31 cellular contexts compared by ENCODE assay signal in the genomic region with DNA sequence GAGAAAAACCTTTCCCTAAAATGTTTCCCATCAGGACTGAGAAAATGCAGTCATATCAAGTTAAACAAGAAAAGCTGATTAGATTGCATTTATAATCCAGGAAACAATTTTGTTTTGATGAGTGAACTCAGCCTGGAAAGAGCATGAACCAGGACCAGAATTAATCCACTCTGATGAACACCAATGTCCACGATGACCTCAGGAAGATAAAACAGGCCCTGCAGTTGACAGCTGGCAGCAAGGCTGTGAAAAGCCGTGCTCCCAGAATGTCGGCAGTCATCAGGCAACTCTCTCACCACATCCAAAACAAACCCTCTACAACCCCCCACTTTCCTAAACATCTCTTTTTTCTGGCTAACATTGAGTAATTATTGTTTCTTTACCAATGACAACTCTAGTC.
"Had no signal": no experiment of that assay in that cellular context is flagged by ENCODE, and none has a peak within 500 bp of the region (broad histone marks: within the 10 kb centered on the region; RNA-seq: fewer than 3 reads in every experiment).

No MANE protein-coding gene starts in this region.

- H3K27ac Mint-ChIP-seq: activated B cell treated with CpG ODN at 0.5 μM for 24 hours; activated CD4-positive, alpha-beta memory T cell treated with anti-CD3 and anti-CD28 coated beads for 36 hours; activated naive CD4-positive, alpha-beta T cell treated with anti-CD3 and anti-CD28 coated beads, Interleukin-2, amount 10 ng/mL, durations not matched to agents 7 days and 5 days; activated naive CD8-positive, alpha-beta T cell; activated naive CD8-positive, alpha-beta T cell treated with anti-CD3 and anti-CD28 coated beads, Interleukin-2, amount 50 U/mL, for 24 hours had no signal

- H3K36me3 ChIP-seq: Peyer's patch, SJSA1 had no signal

- H3K27ac ChIP-seq: KMS-11, Peyer's patch, SJSA1 had no signal

- H3K4me2 ChIP-seq: KMS-11 had no signal

- H3K9me3 Mint-ChIP-seq: activated CD4-positive, alpha-beta memory T cell treated with anti-CD3 and anti-CD28 coated beads for 36 hours; activated naive CD4-positive, alpha-beta T cell treated with anti-CD3 and anti-CD28 coated beads, Interleukin-2, amount 10 ng/mL, durations not matched to agents 7 days and 5 days had no signal

- H3K27me3 ChIP-seq: Peyer's patch had no signal

- H3K4me3 ChIP-seq: Peyer's patch, SJSA1 had no signal

- H3K4me1 Mint-ChIP-seq: activated B cell treated with CpG ODN at 0.5 μM for 24 hours; activated naive CD4-positive, alpha-beta T cell treated with anti-CD3 and anti-CD28 coated beads, Interleukin-2, amount 10 ng/mL, durations not matched to agents 7 days and 5 days; activated naive CD8-positive, alpha-beta T cell treated with anti-CD3 and anti-CD28 coated beads, Interleukin-2, amount 50 U/mL, for 24 hours had no signal

- H3K4me1 ChIP-seq: Peyer's patch, SJSA1 had no signal

- DNase-seq: activated B cell treated with CpG ODN at 0.5 μM for 24 hours; activated CD4-positive, alpha-beta memory T cell treated with anti-CD3 and anti-CD28 coated beads for 36 hours; activated CD4-positive, alpha-beta T cell treated with anti-CD3 and anti-CD28 coated beads for 4 hours; activated CD4-positive, alpha-beta T cell treated with anti-CD3 and anti-CD28 coated beads, Interleukin-2, amount 50 U/mL, for 1 hour; activated CD4-positive, CD25-positive, alpha-beta regulatory T cell treated with anti-CD3 and anti-CD28 coated beads, Interleukin-2, amount 50 U/mL, for 72 hours; activated CD8-positive, alpha-beta memory T cell treated with anti-CD3 and anti-CD28 coated beads, Interleukin-2, amount 50 U/mL, for 4 hours; activated effector memory CD4-positive, alpha-beta T cell treated with Interleukin-2 at 50 U/mL for 16 hours; activated naive CD4-positive, alpha-beta T cell treated with anti-CD3 and anti-CD28 coated beads, Interleukin-2, amount 10 ng/mL, durations not matched to agents 7 days and 5 days; activated naive CD8-positive, alpha-beta T cell treated with anti-CD3 and anti-CD28 coated beads, Interleukin-2, amount 50 U/mL, for 24 hours; activated T-cell treated with anti-CD3 and anti-CD28 coated beads, Interleukin-2, amount 50 U/mL, for 48 hours; anterior cingulate cortex; caudate nucleus; cerebellar nuclear complex; MM.1S; NCI-H1092 treated with DMSO at 0.1 percent for 48 hours; NCI-H1417; NCI-H146; NCI-H1930; NCI-H2081 treated with DMSO at 0.1 percent for 48 hours; NCI-H226; NCI-H446 treated with DMSO at 0.1 percent for 48 hours; NCI-H69; NK-92 treated with Interleukin-12 subunit alpha and Interleukin-12 subunit beta, amount 100 ng/mL, for 24 hours; PC-3; Peyer's patch; RPMI8226; SHP77 treated with DMSO at 0.1 percent for 48 hours had no signal

- H3K9me3 ChIP-seq: Peyer's patch, SJSA1 had no signal

- ATAC-seq: activated naive CD8-positive, alpha-beta T cell treated with anti-CD3 and anti-CD28 coated beads, Interleukin-2, amount 50 U/mL, for 24 hours; PC-3 had no signal

- H3K9ac ChIP-seq: KMS-11 had no signal

- H3K36me3 Mint-ChIP-seq: activated CD4-positive, alpha-beta memory T cell treated with anti-CD3 and anti-CD28 coated beads for 36 hours; activated naive CD4-positive, alpha-beta T cell treated with anti-CD3 and anti-CD28 coated beads, Interleukin-2, amount 10 ng/mL, durations not matched to agents 7 days and 5 days; activated naive CD8-positive, alpha-beta T cell; brain had no signal

- H3K4me3 Mint-ChIP-seq: activated B cell treated with CpG ODN at 0.5 μM for 24 hours; activated CD4-positive, alpha-beta memory T cell treated with anti-CD3 and anti-CD28 coated beads for 36 hours; activated naive CD4-positive, alpha-beta T cell treated with anti-CD3 and anti-CD28 coated beads, Interleukin-2, amount 10 ng/mL, durations not matched to agents 7 days and 5 days; activated naive CD8-positive, alpha-beta T cell; activated naive CD8-positive, alpha-beta T cell treated with anti-CD3 and anti-CD28 coated beads, Interleukin-2, amount 50 U/mL, for 24 hours; brain had no signal
